Comparison of ENCODE assay signal across 2 cellular contexts in genomic region chr1:236768601-236769000, GRCh38.
TF ChIP-seq lines count a peak whose summit lies in the region.

No MANE protein-coding gene starts in this region.

TF ChIP-seq in HCT116, 20 proteins besides CTCF, POLR2A, EP300 and RAD21:
- no peak for TF ChIP-seq JUND (IDR thresholded peaks at IDR 0.05)
- TF ChIP-seq CEBPB (IDR thresholded peaks at IDR 0.05; ENCODE audit: low read depth), result no peak
- no peak for TF ChIP-seq EGR1 (IDR thresholded peaks at IDR 0.05; ENCODE audit: low read depth)
- no peak for TF ChIP-seq EZH2phosphoT487 (IDR thresholded peaks at IDR 0.05; ENCODE audit: borderline replicate concordance)
- no peak for TF ChIP-seq ATF3 (IDR thresholded peaks at IDR 0.05)
- TF ChIP-seq SP1 (IDR thresholded peaks at IDR 0.05; ENCODE audit: low read depth), result no peak
- TF ChIP-seq ZNF274 (IDR thresholded peaks at IDR 0.05; ENCODE audit: low read depth, low read length), result no peak
- TF ChIP-seq ELF1 (IDR thresholded peaks at IDR 0.05; ENCODE audit: borderline replicate concordance, low read depth), result no peak
- no peak for TF ChIP-seq ZFX (IDR thresholded peaks at IDR 0.05)
- TF ChIP-seq SRF (IDR thresholded peaks at IDR 0.05; ENCODE audit: low read depth), result no peak
- no peak for TF ChIP-seq ZBTB33 (IDR thresholded peaks at IDR 0.05; ENCODE audit: extremely low read depth, insufficient replicate concordance, low read length)
- TF ChIP-seq YY1 (IDR thresholded peaks at IDR 0.05; ENCODE audit: extremely low read depth, insufficient replicate concordance, low read depth, low read length), result no peak
- TF ChIP-seq POLR2AphosphoS5 (IDR thresholded peaks at IDR 0.05; ENCODE audit: low read depth, low read length), result no peak
- TF ChIP-seq SIN3A (IDR thresholded peaks at IDR 0.05; ENCODE audit: low read depth), result no peak
- no peak for TF ChIP-seq REST (IDR thresholded peaks at IDR 0.05; ENCODE audit: low read depth)
- TF ChIP-seq TCF7L2 (IDR thresholded peaks at IDR 0.05; ENCODE audit: borderline replicate concordance, extremely low read depth, insufficient read depth, insufficient read length), result no peak
- no peak for TF ChIP-seq CBX3 (IDR thresholded peaks at IDR 0.05; ENCODE audit: low read depth)

TF ChIP-seq in GM12878, 131 proteins besides CTCF, POLR2A, EP300 and RAD21:
- no peak for TF ChIP-seq RUNX3 (IDR thresholded peaks at IDR 0.05; ENCODE audit: low read length)
- no peak for TF ChIP-seq SREBF1 (IDR thresholded peaks at IDR 0.05; ENCODE audit: low read length)
- no peak for TF ChIP-seq CHD1 (IDR thresholded peaks at IDR 0.05; ENCODE audit: low read depth, low read length)
- TF ChIP-seq FOXK2 (IDR thresholded peaks at IDR 0.05), result no peak
- no peak for TF ChIP-seq ZNF207 (IDR thresholded peaks at IDR 0.05; ENCODE audit: borderline replicate concordance)
